Comparison of ENCODE assay signal across 9 cellular contexts in genomic region chr10:15858895-15859294, GRCh38. TPM values are rescaled to one million over a fixed set of nuclear protein-coding genes. Genes with fewer than 3 reads are reported as not detected.
DNase-seq lines count a peak whose midpoint lies in the region; ATAC-seq and TF ChIP-seq lines count a peak whose summit lies in the region.
"Had no signal": no experiment of that assay in that cellular context is flagged by ENCODE, and none has a peak within 500 bp of the region (broad histone marks: within the 10 kb centered on the region; RNA-seq: fewer than 3 reads in every experiment).

No MANE protein-coding gene starts in this region.

- no peak overlapping the region for H2BK15ac ChIP-seq in IMR-90 (ENCODE audit: low read depth, low read length)

- no peak overlapping the region for H2AK9ac ChIP-seq in IMR-90 (replicated peaks; ENCODE audit: low read depth, low read length, poor library complexity)

- H3K36me3 Mint-ChIP-seq in chondrocyte (ENCODE audit: low read depth) (peaks cover 4% of the 10 kb centered on the region), nephron progenitor cell (ENCODE audit: low read depth) (peaks cover 21% of the 10 kb centered on the region)

- no peak overlapping the region for H2AFZ ChIP-seq in IMR-90 (replicated peaks; ENCODE audit: low read length, poor library complexity)

- H3K23ac ChIP-seq in IMR-90 (ENCODE audit: low read depth, low read length), result no peak overlapping the region

- H3K36me3 ChIP-seq in BLaER1 treated with 17β-estradiol and CSF1 and Interleukin-3, amounts not matched to agents 10 nM and 100 nM, result peaks cover 0 to 19% (median 17%) of the 10 kb centered on the region in 11 experiments; a peak in 18 of 22 replicates
- no peaks in the 10 kb centered on the region for H3K36me3 ChIP-seq in IMR-90 (ENCODE audit: control insufficient read depth, insufficient read depth, low read length)

- H3K4me1 Mint-ChIP-seq in chondrocyte (ENCODE audit: low read depth) (peaks cover 37% of the 10 kb centered on the region), nephron progenitor cell (peaks cover 46% of the 10 kb centered on the region)

- H2AK5ac ChIP-seq in IMR-90 (ENCODE audit: low read depth, low read length), result no peak overlapping the region

- H3K4me1 ChIP-seq in BLaER1 treated with 17β-estradiol and CSF1 and Interleukin-3, amounts not matched to agents 10 nM and 100 nM, result peaks cover 29 to 46% (median 36%) of the 10 kb centered on the region in 10 experiments
- no peaks in the 10 kb centered on the region for H3K4me1 ChIP-seq in IMR-90 (ENCODE audit: control insufficient read depth, insufficient read depth, low read length)

- peaks cover 0 to 22% (median 9%) of the 10 kb centered on the region in 11 experiments; a peak in 15 of 22 replicates for H3K9me3 ChIP-seq in BLaER1 treated with 17β-estradiol and CSF1 and Interleukin-3, amounts not matched to agents 10 nM and 100 nM (replicated peaks in 1 of 11)
- H3K9me3 ChIP-seq in IMR-90 (ENCODE audit: control insufficient read depth, insufficient read depth, low read length), result no peaks in the 10 kb centered on the region

- no peak overlapping the region for H4K91ac ChIP-seq in IMR-90 (ENCODE audit: insufficient read depth, low read depth, low read length)

- dilution Hi-C loops in IMR-90 (cut with HindIII; ENCODE audit: low sequenced_read_pairs, unreplicated experiment), result no loop called here

- intact Hi-C loops in IMR-90 (cut with micrococcal nuclease), result no loop called here

- H3K9ac ChIP-seq in BLaER1 treated with 17β-estradiol and CSF1 and Interleukin-3, amounts not matched to agents 10 nM and 100 nM, result peak overlapping the region in 10 of 11 experiments; percentile 78 to 87 (median 85); a peak in 16 of 22 replicates
- no peak overlapping the region for H3K9ac ChIP-seq in IMR-90 (ENCODE audit: low read depth, low read length)

- H2BK120ac ChIP-seq in IMR-90 (ENCODE audit: low read depth, low read length), result no peak overlapping the region

- no peak for TF ChIP-seq RAD21 in IMR-90 (IDR thresholded peaks at IDR 0.05; ENCODE audit: low read length)

- in situ Hi-C loops in IMR-90 (cut with MboI; ENCODE audit: low sequenced_read_pairs), result no loop called here

- H3K27me3 ChIP-seq in BLaER1 treated with 17β-estradiol and CSF1 and Interleukin-3, amounts not matched to agents 10 nM and 100 nM, result no peaks in the 10 kb centered on the region
- H3K27me3 ChIP-seq in IMR-90 (ENCODE audit: control insufficient read depth, insufficient read depth, low read length), result no peaks in the 10 kb centered on the region

- no peak overlapping the region for H3K56ac ChIP-seq in IMR-90 (ENCODE audit: extremely low read depth, insufficient read depth, low read length)

- no peak overlapping the region for H4K8ac ChIP-seq in IMR-90 (ENCODE audit: low read depth in 2 of 2, low read length in 2 of 2)

- no peak overlapping the region for H4K5ac ChIP-seq in IMR-90 (ENCODE audit: low read depth, low read length)

- no peak overlapping the region for H2BK5ac ChIP-seq in IMR-90 (ENCODE audit: low read depth, low read length, poor library complexity, severe bottlenecking)

- no TSS peak for BruUV-seq in IMR-90 (replicated peaks; lab: Mats Ljungman, UMichigan)

- H3K18ac ChIP-seq in IMR-90 (ENCODE audit: low read depth, low read length), result no peak overlapping the region

- no peaks in the 10 kb centered on the region; the same call in 1 of the 2 replicates for H3K9me1 ChIP-seq in IMR-90 (ENCODE audit: insufficient read depth, low read length)

- TF ChIP-seq CTCF in IMR-90 (conservative IDR thresholded peaks at IDR 0.05; ENCODE audit: low read depth, low read length), result no peak
- TF ChIP-seq CTCF in chondrocyte (IDR thresholded peaks at IDR 0.05), result no peak
- no peak for TF ChIP-seq CTCF in nephron progenitor cell (IDR thresholded peaks at IDR 0.05)

- DNase-seq in IMR-90 (no peak), chondrocyte (ENCODE audit: low spot score) (no peak), nephron progenitor cell (no peak), medulla oblongata (ENCODE audit: extremely low spot score) (no peak), NOMO-1 treated with dmso at 0.1 percent for 144 hours (lab: John Stamatoyannopoulos, UW; ENCODE audit: unreplicated experiment) (no peak), DMS53 treated with DMSO at 0.1 percent for 48 hours (lab: John Stamatoyannopoulos, UW; ENCODE audit: unreplicated experiment) (no peak), DMS 273 (lab: John Stamatoyannopoulos, UW; ENCODE audit: unreplicated experiment) (no peak)
- DNase-seq: NCI-H524 had no signal

- no peak overlapping the region for H3K4ac ChIP-seq in IMR-90 (ENCODE audit: low read depth, low read length)

- H3K27ac ChIP-seq in BLaER1 treated with 17β-estradiol and CSF1 and Interleukin-3, amounts not matched to agents 10 nM and 100 nM, result peak overlapping the region in 2 of 11 experiments; percentile 80 to 82; a peak in 2 of 22 replicates
- H3K27ac ChIP-seq in IMR-90 (ENCODE audit: insufficient read depth, low read length), result no peak overlapping the region

- POLR2A ChIA-PET in IMR-90 (lab: Charles Lee; ENCODE audit: unreplicated experiment), result no interaction called here

- TF ChIP-seq POLR2A in IMR-90 (IDR thresholded peaks at IDR 0.05; ENCODE audit: low read depth, low read length), result no peak

- no peak overlapping the region for H2BK20ac ChIP-seq in IMR-90 (ENCODE audit: low read depth, low read length)

- H3K14ac ChIP-seq in IMR-90 (replicated peaks; ENCODE audit: low read depth, low read length), result no peak overlapping the region

- no CpG with 5 or more reads among the region's 8 CpGs for WGBS in IMR-90 (ENCODE audit: extremely low coverage in 2 of 2, insufficient read length in 1 of 2), 2 experiments

- H3K27ac Mint-ChIP-seq in chondrocyte (ENCODE audit: unreplicated experiment) (no peak overlapping the region), nephron progenitor cell (no peak overlapping the region)

- no peak for ATAC-seq in IMR-90 (ENCODE audit: low read depth)

- H3K9me3 Mint-ChIP-seq in chondrocyte (ENCODE audit: low read depth) (no peaks in the 10 kb centered on the region), nephron progenitor cell (peaks cover 20% of the 10 kb centered on the region)

- H3K4me3 ChIP-seq in BLaER1 treated with 17β-estradiol and CSF1 and Interleukin-3, amounts not matched to agents 10 nM and 100 nM, result peak overlapping the region; percentile 89 to 98 (median 96)
- H3K4me3 ChIP-seq in IMR-90 (ENCODE audit: insufficient read depth, low read depth, low read length), result no peak overlapping the region

- H3K4me3 Mint-ChIP-seq in chondrocyte (ENCODE audit: unreplicated experiment), result peak overlapping the region; percentile 97
- peak overlapping the region; percentile 96 for H3K4me3 Mint-ChIP-seq in nephron progenitor cell

- peaks cover 5% of the 10 kb centered on the region for H3K27me3 Mint-ChIP-seq in chondrocyte (ENCODE audit: low read depth)
- peaks cover 18% of the 10 kb centered on the region for H3K27me3 Mint-ChIP-seq in nephron progenitor cell (ENCODE audit: low read depth, poor library complexity)

- H4K20me1 ChIP-seq in BLaER1 treated with 17β-estradiol and CSF1 and Interleukin-3, amounts not matched to agents 10 nM and 100 nM, result peaks cover 0 to 43% (median 22%) of the 10 kb centered on the region in 11 experiments; a peak in 12 of 22 replicates
- H4K20me1 ChIP-seq in IMR-90 (ENCODE audit: insufficient read depth, low read length), result peaks cover 5% of the 10 kb centered on the region; the same call in 1 of the 2 replicates

- peak overlapping the region; percentile 70 to 91 (median 87) for H3K4me2 ChIP-seq in BLaER1 treated with 17β-estradiol and CSF1 and Interleukin-3, amounts not matched to agents 10 nM and 100 nM
- H3K4me2 ChIP-seq in IMR-90 (ENCODE audit: low read depth, low read length), result peak overlapping the region; percentile 71

- CTCF ChIA-PET in IMR-90 (lab: Yijun Ruan, JAX), result interaction anchor here (0.7 kb wide), 1 partner anchor 1594 kb away, joined by 3 read pairs; no protein-coding TSS in a partner anchor

- H3K79me1 ChIP-seq in IMR-90 (ENCODE audit: low read depth in 1 of 2, low read length in 2 of 2), result peaks cover 5 to 33% of the 10 kb centered on the region in 2 experiments; a peak in 2 of 4 replicates

TF ChIP-seq in IMR-90, 13 proteins besides CTCF, POLR2A, EP300 and RAD21:
- TF ChIP-seq CHD1 (IDR thresholded peaks at IDR 0.05; ENCODE audit: low read depth, low read length), result no peak
- no peak for TF ChIP-seq RCOR1 (IDR thresholded peaks at IDR 0.05; ENCODE audit: insufficient replicate concordance, low read length)
- TF ChIP-seq MAFK (IDR thresholded peaks at IDR 0.05; ENCODE audit: low read depth, low read length), result no peak
- TF ChIP-seq MXI1 (IDR thresholded peaks at IDR 0.05; ENCODE audit: borderline replicate concordance, low read depth, low read length), result no peak

RNA-seq across cellular contexts. Expression of gene MINDY3, which starts 1.4 kb away (rescaled TPM):
- total RNA-seq in IMR-90 (2012; rRNA removed) (14.5 and 26.4 TPM in 2 replicates), chondrocyte (23.9 to 24.4 TPM (median 24.2 TPM) in 3 replicates)
- 10.1 and 13.9 TPM in 2 replicates for polyA plus RNA-seq in IMR-90 (2012; rRNA removed)
- polyA plus RNA-seq in IMR-90 (2012; cell fraction: cytosol; rRNA removed), result 1.9 and 3.4 TPM in 2 replicates
- polyA plus RNA-seq in IMR-90 (2012; cell fraction: nucleus; rRNA removed; ENCODE audit: low replicate concordance), result 4.8 and 31.2 TPM in 2 replicates
